8 cellular contexts compared by ENCODE assay signal in genomic region chr4:6892190-6892908, GRCh38. TPM values are rescaled to one million over a fixed set of nuclear protein-coding genes. Genes with fewer than 3 reads are reported as not detected.
DNase-seq lines count a peak whose midpoint lies in the region; ATAC-seq lines count a peak whose summit lies in the region.

No MANE protein-coding gene starts in this region.

- no peak overlapping the region for H3K27ac ChIP-seq in trophoblast cell (ENCODE audit: low read depth, low read length)

- peak overlapping the region; percentile 36 for H3K4me3 ChIP-seq in mucosa of stomach (ENCODE audit: low read length)
- H3K4me3 ChIP-seq in trophoblast cell (ENCODE audit: low read depth, low read length), result no peak overlapping the region

- no peak overlapping the region for H4K91ac ChIP-seq in trophoblast cell (ENCODE audit: low read depth, low read length)

- no peaks in the 10 kb centered on the region for H3K27me3 Mint-ChIP-seq in activated naive CD4-positive, alpha-beta T cell treated with anti-CD3 and anti-CD28 coated beads for 36 hours (ENCODE audit: low read depth)
- H3K27me3 Mint-ChIP-seq in T-cell, result no peaks in the 10 kb centered on the region

- H3K9me3 Mint-ChIP-seq in activated naive CD4-positive, alpha-beta T cell treated with anti-CD3 and anti-CD28 coated beads for 36 hours, result peaks cover 11% of the 10 kb centered on the region
- H3K9me3 Mint-ChIP-seq in T-cell, result peaks cover 0 to 4% (median 0%) of the 10 kb centered on the region in 3 donors

- no peak overlapping the region for H3K18ac ChIP-seq in trophoblast cell (ENCODE audit: low read length)

- H3K23ac ChIP-seq in trophoblast cell (ENCODE audit: low read length), result no peak overlapping the region

- H2BK120ac ChIP-seq in trophoblast cell (ENCODE audit: insufficient read depth, low read length, poor library complexity), result no peak overlapping the region

- no peak overlapping the region for H2BK12ac ChIP-seq in trophoblast cell (ENCODE audit: low read length)

- H3K4me2 ChIP-seq in trophoblast cell (ENCODE audit: low read length), result no peak overlapping the region

- H3K36me3 Mint-ChIP-seq in activated naive CD4-positive, alpha-beta T cell treated with anti-CD3 and anti-CD28 coated beads for 36 hours (ENCODE audit: low read depth), result peaks cover 6% of the 10 kb centered on the region
- H3K36me3 Mint-ChIP-seq in T-cell, result no peaks in the 10 kb centered on the region

- H3K79me2 ChIP-seq in trophoblast cell (ENCODE audit: control insufficient read depth, insufficient read depth, low read length, poor library complexity), result no peaks in the 10 kb centered on the region

- H3K27me3 ChIP-seq in mucosa of stomach (ENCODE audit: control insufficient read depth, insufficient read depth, low read length) (no peaks in the 10 kb centered on the region), trophoblast cell (ENCODE audit: insufficient read depth, low read length) (no peaks in the 10 kb centered on the region)

- WGBS in trophoblast cell (ENCODE audit: extremely low coverage, insufficient coverage, insufficient read length), result no CpG with 5 or more reads among the region's 20 CpGs

- peaks cover 23% of the 10 kb centered on the region for H3K4me1 ChIP-seq in mucosa of stomach (ENCODE audit: control insufficient read depth, insufficient read depth, low read length)
- peaks cover 0 to 8% of the 10 kb centered on the region in 2 experiments for H3K4me1 ChIP-seq in trophoblast cell (ENCODE audit: control insufficient read depth in 1 of 2, insufficient read depth in 2 of 2, low read length in 2 of 2)

- no peaks in the 10 kb centered on the region for H3K9me3 ChIP-seq in mucosa of stomach (ENCODE audit: control insufficient read depth, low read length)
- H3K9me3 ChIP-seq in trophoblast cell (ENCODE audit: insufficient read depth, low read depth, low read length), result peaks cover 8% of the 10 kb centered on the region

- H3K14ac ChIP-seq in trophoblast cell (ENCODE audit: low read length), result no peak overlapping the region

- no peak overlapping the region for H2BK5ac ChIP-seq in trophoblast cell (ENCODE audit: low read depth, low read length, poor library complexity)

- peak; percentile 68 to 81 (median 77) for ATAC-seq in T-cell (replicated peaks in 1 of 4)

- no peaks in the 10 kb centered on the region for H3K79me1 ChIP-seq in trophoblast cell (ENCODE audit: low read length)

- H3K27ac Mint-ChIP-seq in activated naive CD4-positive, alpha-beta T cell treated with anti-CD3 and anti-CD28 coated beads for 36 hours, result no peak overlapping the region
- H3K27ac Mint-ChIP-seq in T-cell, result peak overlapping the region; percentile 76 to 87

- no peak overlapping the region for H4K8ac ChIP-seq in trophoblast cell (ENCODE audit: low read depth, low read length)

- H3K4me3 Mint-ChIP-seq in activated naive CD4-positive, alpha-beta T cell treated with anti-CD3 and anti-CD28 coated beads for 36 hours, result no peak overlapping the region
- peak overlapping the region in 2 of 3 donors; percentile 47 to 67 for H3K4me3 Mint-ChIP-seq in T-cell

- POLR2A ChIA-PET in T-cell (lab: Charles Lee), result no interaction called here

- no peak overlapping the region for H3K4ac ChIP-seq in trophoblast cell (ENCODE audit: low read depth, low read length)

- H3K4me1 Mint-ChIP-seq in activated naive CD4-positive, alpha-beta T cell treated with anti-CD3 and anti-CD28 coated beads for 36 hours (ENCODE audit: low read depth), result peaks cover 17% of the 10 kb centered on the region
- peaks cover 29 to 40% (median 35%) of the 10 kb centered on the region in 3 donors for H3K4me1 Mint-ChIP-seq in T-cell

- peak; percentile 55 for DNase-seq in activated naive CD4-positive, alpha-beta T cell treated with anti-CD3 and anti-CD28 coated beads for 36 hours
- no peak for DNase-seq in activated naive CD4-positive, alpha-beta T cell (lab: John Stamatoyannopoulos, UW)
- DNase-seq in T-cell, result peak in 15 of 34 experiments; percentile 8 to 46 (median 30)
- peak; percentile 64 for DNase-seq in epidermal melanocyte (ENCODE audit: insufficient read length, low spot score)
- DNase-seq in NCI-H2196 treated with DMSO at 0.1 percent for 48 hours (lab: John Stamatoyannopoulos, UW; ENCODE audit: unreplicated experiment), result no peak
- DNase-seq in NCI-H1436 treated with DMSO at 0.1 percent for 48 hours (lab: John Stamatoyannopoulos, UW), result no peak
- no peak for DNase-seq in trophoblast cell

- CTCF ChIA-PET in activated naive CD4-positive, alpha-beta T cell treated with anti-CD3 and anti-CD28 coated beads for 36 hours (lab: Charles Lee), result interaction anchor here (0.6 to 2.5 kb wide), 11 partner anchors 7 to 186 kb away, joined by 3 to 11 read pairs (median 3); partner anchors contain the start of gene TADA2B
- CTCF ChIA-PET in T-cell (lab: Charles Lee), result interaction anchor here in 1 of 2 donors (1.1 kb wide), 1 partner anchor 17 kb away, joined by 5 read pairs; the partner anchor contains the start of gene TBC1D14

- intact Hi-C loops in activated naive CD4-positive, alpha-beta T cell treated with anti-CD3 and anti-CD28 coated beads for 36 hours (cut with micrococcal nuclease), result loop anchor here (1.0 kb wide), 1 partner anchor 178 kb away; no protein-coding TSS in a partner anchor

- no peak overlapping the region for H2AFZ ChIP-seq in trophoblast cell (ENCODE audit: insufficient read depth, low read length, poor library complexity)

- H3K36me3 ChIP-seq in mucosa of stomach (ENCODE audit: control insufficient read depth, insufficient read depth, low read length) (no peaks in the 10 kb centered on the region), trophoblast cell (ENCODE audit: control insufficient read depth in 1 of 2, insufficient read depth in 2 of 2, low read length in 2 of 2) (no peaks in the 10 kb centered on the region)

- no peak overlapping the region for H2AK5ac ChIP-seq in trophoblast cell (ENCODE audit: low read length)

- H3K9ac ChIP-seq in mucosa of stomach (ENCODE audit: low read length) (no peak overlapping the region), trophoblast cell (ENCODE audit: low read length) (no peak overlapping the region)

- H4K12ac ChIP-seq in trophoblast cell (ENCODE audit: low read depth, low read length), result no peak overlapping the region

RNA-seq across cellular contexts. Expression of gene TBC1D14, which starts 17.3 kb away (rescaled TPM):
- 10 to 100 TPM; 23.6 to 24.6 TPM for total RNA-seq in activated naive CD4-positive, alpha-beta T cell treated with anti-CD3 and anti-CD28 coated beads for 36 hours
- total RNA-seq in T-cell, result 10 to 100 TPM; 44.2 to 73.8 (median 62.3) TPM
- polyA plus RNA-seq in trophoblast cell (2013), result 21.7 and 21.9 TPM in 2 replicates

Comparison
In these comparisons a context has a peak if more than half of its experiments do, and no peak if none do; other contexts are left out.
1. DNase-seq: peak in activated naive CD4-positive, alpha-beta T cell treated with anti-CD3 and anti-CD28 coated beads for 36 hours (single experiment) and epidermal melanocyte (single experiment); none in activated naive CD4-positive, alpha-beta T cell (0 of 4), NCI-H2196 treated with DMSO at 0.1 percent for 48 hours (single experiment), NCI-H1436 treated with DMSO at 0.1 percent for 48 hours (single experiment) and trophoblast cell (0 of 2).